Comparison of ENCODE assay signal across 12 cellular contexts in genomic region chr2:207847098-207847806, GRCh38.
DNase-seq lines count a peak whose midpoint lies in the region; ATAC-seq and TF ChIP-seq lines count a peak whose summit lies in the region.
"Had no signal": no experiment of that assay in that cellular context is flagged by ENCODE, and none has a peak within 500 bp of the region (broad histone marks: within the 10 kb centered on the region; RNA-seq: fewer than 3 reads in every experiment).

No MANE protein-coding gene starts in this region.

- no peaks in the 10 kb centered on the region for H3K36me3 ChIP-seq in Loucy (ENCODE audit: insufficient read depth, low read length)
- no peaks in the 10 kb centered on the region for H3K36me3 ChIP-seq in mammary epithelial cell (ENCODE audit: insufficient read depth, low read length)
- no peaks in the 10 kb centered on the region for H3K36me3 ChIP-seq in lower lobe of right lung
- no peaks in the 10 kb centered on the region for H3K36me3 ChIP-seq in stomach
- H3K36me3 ChIP-seq in GM23248 (ENCODE audit: low read depth), result no peaks in the 10 kb centered on the region

- H3K79me2 ChIP-seq in Loucy (ENCODE audit: insufficient read depth, low read length) (no peaks in the 10 kb centered on the region), mammary epithelial cell (ENCODE audit: insufficient read depth, low read length) (no peaks in the 10 kb centered on the region), GM23248 (ENCODE audit: insufficient read depth) (no peaks in the 10 kb centered on the region)

- H3F3A ChIP-seq in Loucy (ENCODE audit: low read depth), result no peaks in the 10 kb centered on the region
- H3F3A ChIP-seq in GM23248 (ENCODE audit: insufficient read depth), result no peaks in the 10 kb centered on the region

- no peaks in the 10 kb centered on the region for H3K9me3 ChIP-seq in Loucy (ENCODE audit: insufficient read depth, low read depth, low read length)
- H3K9me3 ChIP-seq in mammary epithelial cell (replicated peaks; ENCODE audit: insufficient read depth, low read length), result no peaks in the 10 kb centered on the region
- no peaks in the 10 kb centered on the region for H3K9me3 ChIP-seq in lower lobe of right lung
- no peaks in the 10 kb centered on the region for H3K9me3 ChIP-seq in stomach
- H3K9me3 ChIP-seq in GM23248 (ENCODE audit: low read depth), result no peaks in the 10 kb centered on the region
- H3K9me3 ChIP-seq: SK-N-SH had no signal

- WGBS in mammary epithelial cell (ENCODE audit: low coverage, missing lambda C conversion rate), result 75% methylated on average over 3 of the region's 3 CpGs
- WGBS in stomach, 5 donors, result 31 to 50% (median 37%) methylated on average over 3 of the region's 3 CpGs
- WGBS in GM23248 (ENCODE audit: low coverage in 1 of 2, low lambda C conversion rate in 2 of 2, missing lambda C conversion rate in 2 of 2), 2 experiments, result 64 to 68% methylated on average over 3 of the region's 3 CpGs

- H3K27me3 ChIP-seq in Loucy (ENCODE audit: insufficient read depth, low read length, poor library complexity, severe bottlenecking) (no peaks in the 10 kb centered on the region), mammary epithelial cell (ENCODE audit: insufficient read depth, low read length) (no peaks in the 10 kb centered on the region), lower lobe of right lung (ENCODE audit: low read depth) (no peaks in the 10 kb centered on the region), stomach (no peaks in the 10 kb centered on the region), GM23248 (replicated peaks; ENCODE audit: insufficient read depth) (no peaks in the 10 kb centered on the region)

- H3K4me1 ChIP-seq in Loucy (ENCODE audit: insufficient read depth, low read length, poor library complexity, severe bottlenecking) (peaks cover 21% of the 10 kb centered on the region), mammary epithelial cell (ENCODE audit: insufficient read depth, low read length) (peaks cover 20% of the 10 kb centered on the region), lower lobe of right lung (peaks cover 12% of the 10 kb centered on the region), stomach (peaks cover 18 to 63% (median 43%) of the 10 kb centered on the region in 4 donors), GM23248 (ENCODE audit: insufficient read depth) (no peaks in the 10 kb centered on the region)

- no TSS peak for BruUV-seq in mammary epithelial cell (replicated peaks; lab: Mats Ljungman, UMichigan)

- peak overlapping the region; percentile 41 for H3K4me2 ChIP-seq in Loucy (ENCODE audit: low read depth, low read length, poor library complexity, severe bottlenecking)
- H3K4me2 ChIP-seq in mammary epithelial cell (ENCODE audit: insufficient read depth, low read depth, low read length), result peak overlapping the region; percentile 14
- no peak overlapping the region for H3K4me2 ChIP-seq in GM23248 (ENCODE audit: unreplicated experiment)
- H3K4me2 ChIP-seq: SK-N-SH had no signal

- peak in 1 of 2 donors; percentile 8 for ATAC-seq in lower lobe of right lung

- H4K20me1 ChIP-seq in Loucy (ENCODE audit: insufficient read depth, low read length, poor library complexity, severe bottlenecking) (no peaks in the 10 kb centered on the region), mammary epithelial cell (ENCODE audit: insufficient read depth, low read length) (no peaks in the 10 kb centered on the region), GM23248 (ENCODE audit: insufficient read depth) (no peaks in the 10 kb centered on the region)

- in situ Hi-C loops in mammary epithelial cell (cut with MboI; ENCODE audit: low sequenced_read_pairs in 2 of 2), result no loop called here
- in situ Hi-C loops in GM23248 (cut with MboI), result no loop called here

- intact Hi-C loops in mammary epithelial cell (cut with micrococcal nuclease), result no loop called here
- intact Hi-C loops in lower lobe of right lung (cut with DNase I), result no loop called here
- intact Hi-C loops in stomach (cut with DNase I; ENCODE audit: low total_unique reads), result no loop called here

- H3K9ac ChIP-seq in Loucy (ENCODE audit: low read depth, low read length, poor library complexity, severe bottlenecking), result peak overlapping the region; percentile 25
- no peak overlapping the region for H3K9ac ChIP-seq in mammary epithelial cell (ENCODE audit: insufficient read depth, low read length)
- no peak overlapping the region for H3K9ac ChIP-seq in GM23248
- H3K9ac ChIP-seq: SK-N-SH had no signal

- no peaks in the 10 kb centered on the region for H3K9me2 ChIP-seq in Loucy (replicated peaks; ENCODE audit: low read depth, low read length)
- H3K9me2 ChIP-seq in GM23248 (ENCODE audit: insufficient read depth), result no peaks in the 10 kb centered on the region
- H3K9me2 ChIP-seq: SK-N-SH had no signal

- CTCF ChIA-PET in mammary epithelial cell (lab: Charles Lee; ENCODE audit: low non-redundant PET), result interaction anchor here (0.6 to 0.7 kb wide), 3 partner anchors 56 to 193 kb away, joined by 3 to 4 read pairs (median 4); no protein-coding TSS in a partner anchor

- H3K4me3 ChIP-seq in Loucy (ENCODE audit: low read length, poor library complexity, severe bottlenecking) (peak overlapping the region; percentile 9), mammary epithelial cell (replicated peaks in 1 of 3; ENCODE audit: insufficient read depth in 1 of 3, low read depth in 2 of 3, low read length in 3 of 3) (no peak overlapping the region), lower lobe of right lung (no peak overlapping the region), stomach (no peak overlapping the region), GM23248 (no peak overlapping the region)

- H2AFZ ChIP-seq in Loucy (ENCODE audit: low read length) (no peak overlapping the region; the same call in 1 of the 2 replicates), mammary epithelial cell (ENCODE audit: low read depth, low read length) (peak overlapping the region; percentile 43), GM23248 (no peak overlapping the region)

- TF ChIP-seq POLR2A in stomach (IDR thresholded peaks at IDR 0.05), result no peak

- dilution Hi-C loops in mammary epithelial cell (cut with HindIII; ENCODE audit: low sequenced_read_pairs), result no loop called here

- H3K27ac ChIP-seq in mammary epithelial cell (ENCODE audit: insufficient read depth, low read depth, low read length), result no peak overlapping the region
- H3K27ac ChIP-seq in lower lobe of right lung, result peak overlapping the region; percentile 56
- H3K27ac ChIP-seq in stomach, result peak overlapping the region; percentile 77 to 89 (median 83)
- no peak overlapping the region for H3K27ac ChIP-seq in GM23248

- no peak for TF ChIP-seq EP300 in stomach (IDR thresholded peaks at IDR 0.05)

- TF ChIP-seq CTCF in Loucy (conservative IDR thresholded peaks at IDR 0.05; ENCODE audit: low read length), result no peak
- no peak for TF ChIP-seq CTCF in mammary epithelial cell (conservative IDR thresholded peaks at IDR 0.05 in 1 of 2, IDR thresholded peaks at IDR 0.05 in 1 of 2; ENCODE audit: extremely low read depth in 1 of 2, insufficient read depth in 1 of 2, low read depth in 1 of 2, low read length in 2 of 2)
- no peak for TF ChIP-seq CTCF in lower lobe of right lung (IDR thresholded peaks at IDR 0.05)
- TF ChIP-seq CTCF in stomach (IDR thresholded peaks at IDR 0.05), result no peak

- DNase-seq in mammary epithelial cell (no peak), lower lobe of right lung (no peak), stomach (no peak), GM23248 (no peak), NCI-H1092 (lab: John Stamatoyannopoulos, UW) (no peak)
- no peak for DNase-seq in activated CD4-positive, alpha-beta T cell treated with anti-CD3 and anti-CD28 coated beads for 48 hours
- DNase-seq: activated CD4-positive, alpha-beta T cell treated with anti-CD3 and anti-CD28 coated beads, Interleukin-2, amount 50 U/mL, for 48 hours; amygdala; CD4-positive, alpha-beta T cell; cortex of kidney; SK-N-SH had no signal

Comparison
In these comparisons a context has a peak if more than half of its experiments do, and no peak if none do; other contexts are left out.
1. H3K27ac ChIP-seq: peak in lower lobe of right lung (single experiment) and stomach (5 of 5); none in mammary epithelial cell (single experiment) and GM23248 (single experiment).